In genomic region chr20:11235058-11235457, GRCh38 we compare ENCODE assay signal across 14 cellular contexts.
DNase-seq lines count a peak whose midpoint lies in the region; ATAC-seq and TF ChIP-seq lines count a peak whose summit lies in the region.
"Had no signal": no experiment of that assay in that cellular context is flagged by ENCODE, and none has a peak within 500 bp of the region (broad histone marks: within the 10 kb centered on the region; RNA-seq: fewer than 3 reads in every experiment).

No MANE protein-coding gene starts in this region.

- H3K4me1 ChIP-seq in heart right ventricle (peaks cover 0 to 25% (median 11%) of the 10 kb centered on the region in 9 donors), uterus (no peaks in the 10 kb centered on the region)

- in situ Hi-C loops in astrocyte of the cerebellum (cut with HindIII; ENCODE audit: low sequenced_read_pairs), result no loop called here

- H3K27me3 ChIP-seq in heart right ventricle (no peaks in the 10 kb centered on the region), uterus (no peaks in the 10 kb centered on the region)

- no peak for DNase-seq in heart right ventricle
- no peak for DNase-seq in cardiac septum (ENCODE audit: low spot score)
- DNase-seq in astrocyte of the cerebellum (ENCODE audit: low read depth), result peak; percentile 85
- DNase-seq in iris pigment epithelial cell (ENCODE audit: low read depth), result peak; percentile 65
- no peak for DNase-seq in uterus
- no peak for DNase-seq in activated T-cell treated with anti-CD3 and anti-CD28 coated beads, Interleukin-2, amount 50 U/mL, for 4 hours
- DNase-seq: ACHN; activated CD8-positive, alpha-beta memory T cell treated with anti-CD3 and anti-CD28 coated beads for 24 hours; GF-D8; NCI-H1930 had no signal

- intact Hi-C loops in heart right ventricle (cut with DNase I), result no loop called here
- intact Hi-C loops in cardiac septum (cut with DNase I), result no loop called here
- intact Hi-C loops in uterus (cut with DNase I; ENCODE audit: low total_unique reads), result no loop called here

- H3K4me1 Mint-ChIP-seq in activated T-cell treated with anti-CD3 and anti-CD28 coated beads, Interleukin-2, amount 50 U/mL, for 4 hours (ENCODE audit: low read depth), result no peaks in the 10 kb centered on the region

- peaks cover 6% of the 10 kb centered on the region for H3K9me3 Mint-ChIP-seq in activated T-cell treated with anti-CD3 and anti-CD28 coated beads, Interleukin-2, amount 50 U/mL, for 4 hours

- H3K36me3 ChIP-seq in heart right ventricle (no peaks in the 10 kb centered on the region), uterus (no peaks in the 10 kb centered on the region)
- H3K36me3 ChIP-seq: HAP-1 had no signal

- no peaks in the 10 kb centered on the region for H3K36me3 Mint-ChIP-seq in activated T-cell treated with anti-CD3 and anti-CD28 coated beads, Interleukin-2, amount 50 U/mL, for 4 hours (ENCODE audit: insufficient read depth)

- TF ChIP-seq CTCF in heart right ventricle (IDR thresholded peaks at IDR 0.05) (no peak), astrocyte of the cerebellum (IDR thresholded peaks at IDR 0.05; ENCODE audit: low read depth, low read length, missing control alignments) (no peak), uterus (IDR thresholded peaks at IDR 0.05) (no peak)

- H3K4me3 Mint-ChIP-seq in activated T-cell treated with anti-CD3 and anti-CD28 coated beads, Interleukin-2, amount 50 U/mL, for 4 hours, result no peak overlapping the region

- H3K27ac ChIP-seq in heart right ventricle (peak overlapping the region in 8 of 10 donors; percentile 7 to 67 (median 61)), uterus (peak overlapping the region; percentile 43 to 53)
- H3K27ac ChIP-seq: SK-N-MC had no signal

- 59 to 75% methylated on average over 3 of the region's 3 CpGs for WGBS in heart right ventricle, 2 donors

- no peaks in the 10 kb centered on the region for H3K9me3 ChIP-seq in heart right ventricle
- H3K9me3 ChIP-seq in uterus, result no peaks in the 10 kb centered on the region
- H3K9me3 ChIP-seq: HAP-1 had no signal

- no peak for TF ChIP-seq POLR2A in uterus (IDR thresholded peaks at IDR 0.05)

- H3K4me3 ChIP-seq in heart right ventricle, result no peak overlapping the region
- no peak overlapping the region for H3K4me3 ChIP-seq in astrocyte of the cerebellum (ENCODE audit: low read depth, low read length)
- H3K4me3 ChIP-seq in uterus, result no peak overlapping the region
- H3K4me3 ChIP-seq: HAP-1, SK-N-MC had no signal

- no peaks in the 10 kb centered on the region for H3K27me3 Mint-ChIP-seq in activated T-cell treated with anti-CD3 and anti-CD28 coated beads, Interleukin-2, amount 50 U/mL, for 4 hours (ENCODE audit: low read depth)

- peak in 2 of 8 donors; percentile 33 for ATAC-seq in heart right ventricle
- no peak for ATAC-seq in activated T-cell treated with anti-CD3 and anti-CD28 coated beads, Interleukin-2, amount 50 U/mL, for 4 hours
- ATAC-seq in HG03378 (IDR thresholded peaks at IDR 0.05; ENCODE audit: unreplicated experiment), result no peak
- ATAC-seq in GM18858 (IDR thresholded peaks at IDR 0.05; ENCODE audit: unreplicated experiment), result no peak

Comparison
In these comparisons a context has a peak if more than half of its experiments do, and no peak if none do; other contexts are left out.
1. DNase-seq: peak in astrocyte of the cerebellum (single experiment) and iris pigment epithelial cell (single experiment); none in heart right ventricle (0 of 2), cardiac septum (single experiment), uterus (0 of 2) and activated T-cell treated with anti-CD3 and anti-CD28 coated beads, Interleukin-2, amount 50 U/mL, for 4 hours (single experiment).